Comparison of ENCODE assay signal across 36 cellular contexts in genomic region chr9:112850840-112851239, GRCh38. TPM values are rescaled to one million over a fixed set of nuclear protein-coding genes. Genes with fewer than 3 reads are reported as not detected.
"Had no signal": no experiment of that assay in that cellular context is flagged by ENCODE, and none has a peak within 500 bp of the region (broad histone marks: within the 10 kb centered on the region; RNA-seq: fewer than 3 reads in every experiment).

No MANE protein-coding gene starts in this region.

- H3K36me3 ChIP-seq: brain microvascular endothelial cell, colonic mucosa had no signal

- H3K4me3 ChIP-seq: colonic mucosa, esophagus squamous epithelium had no signal

- H3K9me3 ChIP-seq: colonic mucosa, esophagus squamous epithelium had no signal

- DNase-seq: activated CD4-positive, alpha-beta memory T cell treated with anti-CD3 and anti-CD28 coated beads, Interleukin-2, amount 10 ng/mL, durations not matched to agents 7 days and 5 days; activated CD4-positive, alpha-beta T cell treated with anti-CD3 and anti-CD28 coated beads for 1 hour; activated CD4-positive, alpha-beta T cell treated with anti-CD3 and anti-CD28 coated beads for 4 hours; activated CD4-positive, alpha-beta T cell treated with anti-CD3 and anti-CD28 coated beads, Interleukin-2, amount 10 ng/mL, durations not matched to agents 7 days and 5 days; activated CD4-positive, alpha-beta T cell treated with anti-CD3 and anti-CD28 coated beads, Interleukin-2, amount 50 U/mL, for 4 hours; activated CD8-positive, alpha-beta memory T cell treated with anti-CD3 and anti-CD28 coated beads, Interleukin-2, amount 50 U/mL, for 48 hours; activated gamma-delta T cell; activated naive CD4-positive, alpha-beta T cell treated with anti-CD3 and anti-CD28 coated beads, Interleukin-2, amount 50 U/mL, for 16 hours; activated naive CD4-positive, alpha-beta T cell treated with Interleukin-2 at 50 U/mL for 16 hours; activated T-cell treated with anti-CD3 and anti-CD28 coated beads for 4 hours; activated T-cell treated with anti-CD3 and anti-CD28 coated beads, Interleukin-2, amount 50 U/mL, for 24 hours; activated T-cell treated with anti-CD3 and anti-CD28 coated beads, Interleukin-2, amount 50 U/mL, for 72 hours; amniotic stem cell; anterior cingulate cortex; brain microvascular endothelial cell; caudate nucleus; colonic mucosa; effector CD8-positive, alpha-beta T cell; esophagus squamous epithelium; head of caudate nucleus; T-helper 2 cell had no signal

- ATAC-seq: activated T-cell treated with anti-CD3 and anti-CD28 coated beads, Interleukin-2, amount 50 U/mL, for 72 hours; WTC11 had no signal

- H3K27me3 Mint-ChIP-seq: activated CD4-positive, alpha-beta memory T cell treated with anti-CD3 and anti-CD28 coated beads, Interleukin-2, amount 10 ng/mL, durations not matched to agents 7 days and 5 days; activated CD4-positive, alpha-beta T cell treated with anti-CD3 and anti-CD28 coated beads, Interleukin-2, amount 10 ng/mL, durations not matched to agents 7 days and 5 days; activated naive CD8-positive, alpha-beta T cell; activated T-cell treated with anti-CD3 and anti-CD28 coated beads, Interleukin-2, amount 50 U/mL, for 24 hours had no signal

- H3K27ac ChIP-seq: brain microvascular endothelial cell, colonic mucosa, epithelial cell of prostate, esophagus squamous epithelium, VCaP had no signal

- H3K4me1 ChIP-seq: colonic mucosa, esophagus squamous epithelium had no signal

- H3K27me3 ChIP-seq: brain microvascular endothelial cell, colonic mucosa, esophagus squamous epithelium had no signal

- H3K27ac Mint-ChIP-seq: activated CD4-positive, alpha-beta memory T cell treated with anti-CD3 and anti-CD28 coated beads, Interleukin-2, amount 10 ng/mL, durations not matched to agents 7 days and 5 days; activated CD4-positive, alpha-beta T cell treated with anti-CD3 and anti-CD28 coated beads, Interleukin-2, amount 10 ng/mL, durations not matched to agents 7 days and 5 days; activated naive CD8-positive, alpha-beta T cell; activated T-cell treated with anti-CD3 and anti-CD28 coated beads, Interleukin-2, amount 50 U/mL, for 24 hours; activated T-cell treated with anti-CD3 and anti-CD28 coated beads, Interleukin-2, amount 50 U/mL, for 72 hours; WTC11 had no signal

- FAIRE-seq: astrocyte, bronchial epithelial cell, endometrium, endothelial cell of umbilical vein, frontal cortex, TTC549 had no signal

- H3K9me3 Mint-ChIP-seq: activated CD4-positive, alpha-beta memory T cell treated with anti-CD3 and anti-CD28 coated beads, Interleukin-2, amount 10 ng/mL, durations not matched to agents 7 days and 5 days; activated CD4-positive, alpha-beta T cell treated with anti-CD3 and anti-CD28 coated beads, Interleukin-2, amount 10 ng/mL, durations not matched to agents 7 days and 5 days; activated T-cell treated with anti-CD3 and anti-CD28 coated beads, Interleukin-2, amount 50 U/mL, for 24 hours; activated T-cell treated with anti-CD3 and anti-CD28 coated beads, Interleukin-2, amount 50 U/mL, for 72 hours; WTC11 had no signal

- H3K4me3 Mint-ChIP-seq: activated CD4-positive, alpha-beta memory T cell treated with anti-CD3 and anti-CD28 coated beads, Interleukin-2, amount 10 ng/mL, durations not matched to agents 7 days and 5 days; activated CD4-positive, alpha-beta T cell treated with anti-CD3 and anti-CD28 coated beads, Interleukin-2, amount 10 ng/mL, durations not matched to agents 7 days and 5 days; activated naive CD8-positive, alpha-beta T cell; activated T-cell treated with anti-CD3 and anti-CD28 coated beads, Interleukin-2, amount 50 U/mL, for 24 hours; activated T-cell treated with anti-CD3 and anti-CD28 coated beads, Interleukin-2, amount 50 U/mL, for 72 hours; WTC11 had no signal

RNA-seq across cellular contexts. Expression of gene SLC46A2, which starts 39.8 kb away (rescaled TPM):
- total RNA-seq: activated CD4-positive, alpha-beta memory T cell treated with anti-CD3 and anti-CD28 coated beads, Interleukin-2, amount 10 ng/mL, durations not matched to agents 7 days and 5 days; activated CD4-positive, alpha-beta T cell treated with anti-CD3 and anti-CD28 coated beads, Interleukin-2, amount 10 ng/mL, durations not matched to agents 7 days and 5 days; activated T-cell treated with anti-CD3 and anti-CD28 coated beads, Interleukin-2, amount 50 U/mL, for 72 hours; astrocyte; bronchial epithelial cell; chondrocyte; colonic mucosa; dermis microvascular lymphatic vessel endothelial cell; endothelial cell of umbilical vein; fibroblast of lung; fibroblast of villous mesenchyme; frontal cortex; T-helper 1 cell treated with Interleukin-12 subunit alpha and Interleukin-12 subunit beta and Interleukin-4 antibody, amounts not matched to agents 30 ng/mL and 1 ng/mL, for 36 hours; WTC11 had no signal
- polyA plus RNA-seq: endothelial cell of umbilical vein, fibroblast of lung had no signal
